11 cellular contexts compared by ENCODE assay signal in genomic region chr17:43984521-43984920, GRCh38. TPM values are rescaled to one million over a fixed set of nuclear protein-coding genes. Genes with fewer than 3 reads are reported as not detected.
DNase-seq lines count a peak whose midpoint lies in the region; ATAC-seq and TF ChIP-seq lines count a peak whose summit lies in the region.
"Had no signal": no experiment of that assay in that cellular context is flagged by ENCODE, and none has a peak within 500 bp of the region (broad histone marks: within the 10 kb centered on the region; RNA-seq: fewer than 3 reads in every experiment).

No MANE protein-coding gene starts in this region.

- H3K4me3 ChIP-seq in HUES6 (ENCODE audit: low read depth, low read length), result peak overlapping the region; percentile 83
- H3K4me3 ChIP-seq in esophagus muscularis mucosa, result peak overlapping the region; percentile 47 to 56 (median 48)
- H3K4me3 ChIP-seq in psoas muscle, result peak overlapping the region; percentile 67
- H3K4me3 ChIP-seq: SK-N-MC had no signal

- WGBS in esophagus muscularis mucosa, result 82% methylated on average over 8 of the region's 8 CpGs
- 76 to 86% (median 81%) methylated on average over 8 of the region's 8 CpGs for WGBS in psoas muscle, 3 donors

- H3K4me1 ChIP-seq in HUES6 (ENCODE audit: control insufficient read depth, insufficient read depth, low read length) (peaks cover 9% of the 10 kb centered on the region), esophagus muscularis mucosa (peaks cover 11 to 15% (median 11%) of the 10 kb centered on the region in 4 donors), psoas muscle (peaks cover 12% of the 10 kb centered on the region)

- no peak for TF ChIP-seq EP300 in esophagus muscularis mucosa (IDR thresholded peaks at IDR 0.05)

- TF ChIP-seq CTCF in esophagus muscularis mucosa (IDR thresholded peaks at IDR 0.05) (no peak), psoas muscle (IDR thresholded peaks at IDR 0.05) (no peak)

- H3K9me3 ChIP-seq in HUES6 (ENCODE audit: control insufficient read depth, insufficient read depth, low read depth, low read length), result no peaks in the 10 kb centered on the region
- no peaks in the 10 kb centered on the region for H3K9me3 ChIP-seq in esophagus muscularis mucosa
- H3K9me3 ChIP-seq in psoas muscle, result no peaks in the 10 kb centered on the region

- no peak overlapping the region for H3K9ac ChIP-seq in HUES6 (ENCODE audit: low read length)

- intact Hi-C loops in esophagus muscularis mucosa (cut with DNase I) (no loop called here), psoas muscle (cut with DNase I) (no loop called here)

- DNase-seq in esophagus muscularis mucosa (ENCODE audit: extremely low spot score) (no peak), psoas muscle (no peak), NCI-H1694 treated with DMSO at 0.1 percent for 48 hours (lab: John Stamatoyannopoulos, UW) (no peak), DMS 273 treated with DMSO at 0.1 percent for 48 hours (lab: John Stamatoyannopoulos, UW) (no peak)
- DNase-seq: activated CD4-positive, alpha-beta T cell treated with anti-CD3 and anti-CD28 coated beads, Interleukin-2, amount 50 U/mL, for 4 hours; DMS79; Kasumi-1 had no signal

- H3K27me3 ChIP-seq in HUES6 (ENCODE audit: control insufficient read depth, insufficient read depth, low read length) (peaks cover 40% of the 10 kb centered on the region), esophagus muscularis mucosa (peaks cover 3 to 67% (median 21%) of the 10 kb centered on the region in 4 donors), psoas muscle (ENCODE audit: insufficient read depth in 3 of 3, low read length in 2 of 3) (peaks cover 0 to 36% (median 7%) of the 10 kb centered on the region in 3 donors)

- H3K36me3 ChIP-seq in HUES6 (ENCODE audit: control insufficient read depth, insufficient read depth, low read length) (no peaks in the 10 kb centered on the region), esophagus muscularis mucosa (no peaks in the 10 kb centered on the region), psoas muscle (ENCODE audit: insufficient read depth in 1 of 2, low read depth in 1 of 2) (no peaks in the 10 kb centered on the region)

- no peak for TF ChIP-seq POLR2A in esophagus muscularis mucosa (IDR thresholded peaks at IDR 0.05; ENCODE audit: low read depth)

- ATAC-seq in psoas muscle (no peak), HG02798 (IDR thresholded peaks at IDR 0.05; ENCODE audit: poor library complexity, unreplicated experiment) (no peak)

- H3K27ac ChIP-seq in HUES6 (ENCODE audit: low read depth, low read length) (no peak overlapping the region), esophagus muscularis mucosa (replicated peaks in 1 of 4) (no peak overlapping the region), psoas muscle (no peak overlapping the region)
- H3K27ac ChIP-seq: SK-N-MC had no signal

RNA-seq across cellular contexts. Expression of gene NAGS, which starts 19.9 kb away (rescaled TPM):
- total RNA-seq in esophagus muscularis mucosa (1 to 10 TPM in 3 of 4 donors, under 1 TPM in 1; 0.83 to 3.4 (median 1.8) TPM), psoas muscle (under 1 TPM in 2 of 4 donors, not detected in 2; 0.20 to 0.28 TPM)
- polyA plus RNA-seq in psoas muscle, result 10 to 100 TPM in 1 of 3 donors, under 1 TPM in 2; 0.10 to 13.5 (median 0.11) TPM

RNA-seq across cellular contexts. Expression of gene TMEM101, which starts 30.2 kb away (rescaled TPM):
- total RNA-seq in esophagus muscularis mucosa, result 10 to 100 TPM; 22.9 to 30.7 (median 27.2) TPM
- total RNA-seq in psoas muscle, result 10 to 100 TPM; 13.2 to 25.4 (median 18.3) TPM
- 10 to 100 TPM; 22.2 to 52.6 (median 42.4) TPM for polyA plus RNA-seq in psoas muscle

RNA-seq across cellular contexts. Expression of gene PYY, which starts 30.8 kb away (rescaled TPM):
- total RNA-seq in esophagus muscularis mucosa (not detected), psoas muscle (not detected)
- polyA plus RNA-seq in psoas muscle, result not detected
- polyA plus RNA-seq: adipose tissue had no signal

RNA-seq across cellular contexts. Expression of gene PPY, which starts 42.2 kb away (rescaled TPM):
- total RNA-seq in esophagus muscularis mucosa (not detected), psoas muscle (not detected)
- polyA plus RNA-seq in psoas muscle, result not detected
